26 cellular contexts compared by ENCODE assay signal in the genomic region with DNA sequence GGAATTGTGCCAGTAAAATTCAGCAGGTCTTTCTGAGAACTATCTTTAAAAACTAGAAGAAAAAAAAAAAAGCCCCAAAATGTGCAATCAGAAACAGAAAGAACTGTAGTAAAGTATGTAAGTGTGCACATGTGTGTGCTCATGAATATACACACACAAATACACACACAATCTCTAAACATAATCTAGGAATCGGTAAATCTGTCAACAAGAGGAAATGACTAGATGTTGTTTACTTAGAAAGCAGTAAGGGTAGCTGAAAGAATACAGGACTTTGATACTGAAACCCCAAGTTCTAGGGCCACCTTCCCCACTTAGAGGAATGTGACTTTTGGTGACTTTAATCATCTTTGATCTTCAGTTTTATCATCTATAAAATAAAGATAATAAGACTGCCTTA. TPM values are rescaled to one million over a fixed set of nuclear protein-coding genes. Genes with fewer than 3 reads are reported as not detected.
DNase-seq lines count a peak whose midpoint lies in the region; ATAC-seq, FAIRE-seq and TF ChIP-seq lines count a peak whose summit lies in the region.
"Had no signal": no experiment of that assay in that cellular context is flagged by ENCODE, and none has a peak within 500 bp of the region (broad histone marks: within the 10 kb centered on the region; RNA-seq: fewer than 3 reads in every experiment).

No MANE protein-coding gene starts in this region.

- CTCF ChIA-PET in activated CD4-positive, alpha-beta memory T cell treated with anti-CD3 and anti-CD28 coated beads, Interleukin-2, amount 10 ng/mL, durations not matched to agents 7 days and 5 days (lab: Charles Lee) = no interaction called here
- CTCF ChIA-PET in activated CD4-positive, alpha-beta memory T cell treated with anti-CD3 and anti-CD28 coated beads for 36 hours (lab: Charles Lee) = interaction anchor here (1.4 kb wide), 1 partner anchor 146 kb away, joined by 3 read pairs; no protein-coding TSS in a partner anchor
- CTCF ChIA-PET in HepG2 (lab: Yijun Ruan, JAX; ENCODE audit: low intra/inter-chr PET ratio, low total read pairs) = no interaction called here

- POLR2A ChIA-PET in activated CD4-positive, alpha-beta memory T cell treated with anti-CD3 and anti-CD28 coated beads, Interleukin-2, amount 10 ng/mL, durations not matched to agents 7 days and 5 days (lab: Charles Lee) = interaction anchor here (2.9 kb wide), 2 partner anchors 12 to 49 kb away, joined by 9 to 12 read pairs; partner anchors contain the start of genes TSG101 and UEVLD
- POLR2A ChIA-PET in activated CD4-positive, alpha-beta memory T cell treated with anti-CD3 and anti-CD28 coated beads for 36 hours (lab: Charles Lee) = no interaction called here
- POLR2A ChIA-PET in HepG2 (lab: Yijun Ruan, JAX) = no interaction called here

- no peak overlapping the region for H3K4me2 ChIP-seq in HepG2 (ENCODE audit: low read depth, low read length)

- TF ChIP-seq CTCF in HepG2 (CRISPR knock-in tag; IDR thresholded peaks at IDR 0.05) = no peak

- H3K36me3 ChIP-seq in HepG2 (replicated peaks in 1 of 2; ENCODE audit: control insufficient read depth in 1 of 2, insufficient read depth in 2 of 2, low read length in 2 of 2) = peaks cover under 1 to 5% of the 10 kb centered on the region in 2 experiments; a peak in 4 of 5 replicates

- no peak for ATAC-seq in HepG2
- no peak for ATAC-seq in activated naive CD4-positive, alpha-beta T cell treated with anti-CD3 and anti-CD28 coated beads, Interleukin-2, amount 50 U/mL, for 72 hours
- ATAC-seq: HCT116, Right ventricle myocardium inferior had no signal

- no peaks in the 10 kb centered on the region for H3K27me3 Mint-ChIP-seq in activated CD4-positive, alpha-beta memory T cell treated with anti-CD3 and anti-CD28 coated beads, Interleukin-2, amount 10 ng/mL, durations not matched to agents 7 days and 5 days
- no peaks in the 10 kb centered on the region for H3K27me3 Mint-ChIP-seq in activated CD4-positive, alpha-beta memory T cell treated with anti-CD3 and anti-CD28 coated beads for 36 hours
- H3K27me3 Mint-ChIP-seq in activated T-helper 1 cell treated with anti-CD3 and anti-CD28 coated beads, Interleukin-12 subunit alpha, Interleukin-12 subunit beta, Interleukin-2, Interleukin-4 antibody, amounts not matched to agents 30 ng/mL and 10 ng/mL and 1 ng/mL, durations not matched to agents 14 hours and 24 hours and 36 hours (ENCODE audit: insufficient read depth) = no peaks in the 10 kb centered on the region

- H3K36me3 Mint-ChIP-seq in activated CD4-positive, alpha-beta memory T cell treated with anti-CD3 and anti-CD28 coated beads, Interleukin-2, amount 10 ng/mL, durations not matched to agents 7 days and 5 days (ENCODE audit: low read depth) = peaks cover 54% of the 10 kb centered on the region
- H3K36me3 Mint-ChIP-seq in activated CD4-positive, alpha-beta memory T cell treated with anti-CD3 and anti-CD28 coated beads for 36 hours = peaks cover 27% of the 10 kb centered on the region
- peaks cover 52% of the 10 kb centered on the region for H3K36me3 Mint-ChIP-seq in activated T-helper 1 cell treated with anti-CD3 and anti-CD28 coated beads, Interleukin-12 subunit alpha, Interleukin-12 subunit beta, Interleukin-2, Interleukin-4 antibody, amounts not matched to agents 30 ng/mL and 10 ng/mL and 1 ng/mL, durations not matched to agents 14 hours and 24 hours and 36 hours (ENCODE audit: low read depth)
- peaks cover 0 to 6% of the 10 kb centered on the region in 2 donors for H3K36me3 Mint-ChIP-seq in activated naive CD4-positive, alpha-beta T cell treated with anti-CD3 and anti-CD28 coated beads, Interleukin-2, amount 50 U/mL, for 72 hours

- H3K79me2 ChIP-seq in HepG2 (ENCODE audit: insufficient read depth, low read length) = no peaks in the 10 kb centered on the region

- 13% methylated on average over 1 of the region's 1 CpG for WGBS in HepG2 (ENCODE audit: low lambda C conversion rate)

- no TSS peak for BruUV-seq in HepG2 (replicated peaks; lab: Mats Ljungman, UMichigan)

- peaks cover 50% of the 10 kb centered on the region for H3K4me1 Mint-ChIP-seq in activated CD4-positive, alpha-beta memory T cell treated with anti-CD3 and anti-CD28 coated beads, Interleukin-2, amount 10 ng/mL, durations not matched to agents 7 days and 5 days
- peaks cover 21% of the 10 kb centered on the region for H3K4me1 Mint-ChIP-seq in activated CD4-positive, alpha-beta memory T cell treated with anti-CD3 and anti-CD28 coated beads for 36 hours (ENCODE audit: low read depth)
- H3K4me1 Mint-ChIP-seq in activated T-helper 1 cell treated with anti-CD3 and anti-CD28 coated beads, Interleukin-12 subunit alpha, Interleukin-12 subunit beta, Interleukin-2, Interleukin-4 antibody, amounts not matched to agents 30 ng/mL and 10 ng/mL and 1 ng/mL, durations not matched to agents 14 hours and 24 hours and 36 hours (ENCODE audit: low read depth) = peaks cover 58% of the 10 kb centered on the region

- no peak for TF ChIP-seq RAD21 in HepG2 (CRISPR knock-in tag; IDR thresholded peaks at IDR 0.05)

- H3K4me3 Mint-ChIP-seq in activated CD4-positive, alpha-beta memory T cell treated with anti-CD3 and anti-CD28 coated beads, Interleukin-2, amount 10 ng/mL, durations not matched to agents 7 days and 5 days = no peak overlapping the region
- H3K4me3 Mint-ChIP-seq in activated CD4-positive, alpha-beta memory T cell treated with anti-CD3 and anti-CD28 coated beads for 36 hours = no peak overlapping the region
- peak overlapping the region; percentile 22 for H3K4me3 Mint-ChIP-seq in activated T-helper 1 cell treated with anti-CD3 and anti-CD28 coated beads, Interleukin-12 subunit alpha, Interleukin-12 subunit beta, Interleukin-2, Interleukin-4 antibody, amounts not matched to agents 30 ng/mL and 10 ng/mL and 1 ng/mL, durations not matched to agents 14 hours and 24 hours and 36 hours
- H3K4me3 Mint-ChIP-seq: CD8-positive, alpha-beta memory T cell had no signal

- H3K9ac ChIP-seq in HepG2 (ENCODE audit: insufficient read depth, low read depth, low read length) = no peak overlapping the region

- no peak for FAIRE-seq in HepG2 (lab: Jason Lieb, UNC)
- FAIRE-seq: H1, HTR-8/SVneo had no signal

- no peak overlapping the region for H3K4me3 ChIP-seq in HepG2 (replicated peaks in 1 of 3; ENCODE audit: insufficient read depth in 1 of 3, low read depth in 2 of 3, low read length in 3 of 3)
- H3K4me3 ChIP-seq: SJSA1 had no signal

- no peak overlapping the region for H3K27ac ChIP-seq in HepG2 (ENCODE audit: extremely low read length, insufficient read depth, low read length)
- H3K27ac ChIP-seq: SJSA1 had no signal

- peak overlapping the region; percentile 40 for H3K27ac Mint-ChIP-seq in activated CD4-positive, alpha-beta memory T cell treated with anti-CD3 and anti-CD28 coated beads, Interleukin-2, amount 10 ng/mL, durations not matched to agents 7 days and 5 days
- H3K27ac Mint-ChIP-seq in activated CD4-positive, alpha-beta memory T cell treated with anti-CD3 and anti-CD28 coated beads for 36 hours = no peak overlapping the region
- peak overlapping the region; percentile 55 for H3K27ac Mint-ChIP-seq in activated T-helper 1 cell treated with anti-CD3 and anti-CD28 coated beads, Interleukin-12 subunit alpha, Interleukin-12 subunit beta, Interleukin-2, Interleukin-4 antibody, amounts not matched to agents 30 ng/mL and 10 ng/mL and 1 ng/mL, durations not matched to agents 14 hours and 24 hours and 36 hours
- H3K27ac Mint-ChIP-seq in activated naive CD4-positive, alpha-beta T cell treated with anti-CD3 and anti-CD28 coated beads, Interleukin-2, amount 50 U/mL, for 72 hours = peak overlapping the region in 1 of 2 donors; percentile 33

- no peak overlapping the region for H2AFZ ChIP-seq in HepG2 (ENCODE audit: low read length)

- no peak for TF ChIP-seq POLR2A in HepG2 (IDR thresholded peaks at IDR 0.05; ENCODE audit: insufficient read depth in 1 of 2, low read depth in 2 of 2, low read length in 2 of 2)

- no peaks in the 10 kb centered on the region for H3K9me3 Mint-ChIP-seq in activated CD4-positive, alpha-beta memory T cell treated with anti-CD3 and anti-CD28 coated beads, Interleukin-2, amount 10 ng/mL, durations not matched to agents 7 days and 5 days
- no peaks in the 10 kb centered on the region for H3K9me3 Mint-ChIP-seq in activated CD4-positive, alpha-beta memory T cell treated with anti-CD3 and anti-CD28 coated beads for 36 hours
- no peaks in the 10 kb centered on the region for H3K9me3 Mint-ChIP-seq in activated T-helper 1 cell treated with anti-CD3 and anti-CD28 coated beads, Interleukin-12 subunit alpha, Interleukin-12 subunit beta, Interleukin-2, Interleukin-4 antibody, amounts not matched to agents 30 ng/mL and 10 ng/mL and 1 ng/mL, durations not matched to agents 14 hours and 24 hours and 36 hours
- H3K9me3 Mint-ChIP-seq in activated naive CD4-positive, alpha-beta T cell treated with anti-CD3 and anti-CD28 coated beads, Interleukin-2, amount 50 U/mL, for 72 hours = no peaks in the 10 kb centered on the region
- H3K9me3 Mint-ChIP-seq: CD8-positive, alpha-beta memory T cell had no signal

- intact Hi-C loops in activated CD4-positive, alpha-beta memory T cell treated with anti-CD3 and anti-CD28 coated beads for 36 hours (cut with micrococcal nuclease) = no loop called here
- intact Hi-C loops in activated T-helper 1 cell treated with anti-CD3 and anti-CD28 coated beads, Interleukin-12 subunit alpha, Interleukin-12 subunit beta, Interleukin-2, Interleukin-4 antibody, amounts not matched to agents 30 ng/mL and 10 ng/mL and 1 ng/mL, durations not matched to agents 14 hours and 24 hours and 36 hours (cut with micrococcal nuclease) = loop anchor here (5.0 kb wide), 2 partner anchors 42 to 333 kb away; no protein-coding TSS in a partner anchor
- intact Hi-C loops in HepG2 (cut with micrococcal nuclease; ENCODE audit: unreplicated experiment) = no loop called here

- H4K20me1 ChIP-seq in HepG2 (ENCODE audit: insufficient read depth, low read length) = no peaks in the 10 kb centered on the region

- H3K9me3 ChIP-seq in HepG2 (ENCODE audit: low read length) = no peaks in the 10 kb centered on the region
- H3K9me3 ChIP-seq: SJSA1 had no signal

- TF ChIP-seq EP300 in HepG2 (IDR thresholded peaks at IDR 0.05; ENCODE audit: low read depth in 2 of 2, low read length in 2 of 2) = no peak
- no peak for TF ChIP-seq EP300 in HepG2 (CRISPR knock-in tag; IDR thresholded peaks at IDR 0.05; ENCODE audit: borderline replicate concordance)

- H3K4me1 ChIP-seq in HepG2 (ENCODE audit: insufficient read depth, low read length) = peaks cover 64% of the 10 kb centered on the region
- H3K4me1 ChIP-seq: SJSA1 had no signal

- no peaks in the 10 kb centered on the region for H3K27me3 ChIP-seq in HepG2 (ENCODE audit: control insufficient read depth in 1 of 2, insufficient read depth in 2 of 2, low read length in 2 of 2)
- H3K27me3 ChIP-seq: SJSA1 had no signal

- no peak for DNase-seq in activated CD4-positive, alpha-beta memory T cell treated with anti-CD3 and anti-CD28 coated beads, Interleukin-2, amount 10 ng/mL, durations not matched to agents 7 days and 5 days
- no peak for DNase-seq in activated CD4-positive, alpha-beta memory T cell treated with anti-CD3 and anti-CD28 coated beads for 36 hours
- no peak for DNase-seq in activated T-helper 1 cell treated with anti-CD3 and anti-CD28 coated beads, Interleukin-12 subunit alpha, Interleukin-12 subunit beta, Interleukin-2, Interleukin-4 antibody, amounts not matched to agents 30 ng/mL and 10 ng/mL and 1 ng/mL, durations not matched to agents 14 hours and 24 hours and 36 hours (ENCODE audit: low spot score)
- DNase-seq in HepG2 (ENCODE audit: low spot score) (no peak), NCI-H1436 (lab: John Stamatoyannopoulos, UW) (no peak), DMS79 treated with DMSO at 0.1 percent for 48 hours (lab: John Stamatoyannopoulos, UW) (no peak)
- no peak for DNase-seq in activated naive CD4-positive, alpha-beta T cell treated with anti-CD3 and anti-CD28 coated beads, Interleukin-2, amount 50 U/mL, for 72 hours (ENCODE audit: low spot score in 2 of 2)
- DNase-seq: AML-193; C1 segment of cervical spinal cord; Calu3; CD8-positive, alpha-beta memory T cell; GDM1; IMR-90; MV-4-11; NCI-H1694 treated with DMSO at 0.1 percent for 48 hours; NCI-H2081 treated with DMSO at 0.1 percent for 48 hours; NCI-H2171 treated with DMSO at 0.1 percent for 48 hours; NCI-H446; NCI-H526; OCI-M1 had no signal

- in situ Hi-C loops in HepG2 (cut with HindIII; ENCODE audit: extremely low pct_ligation_motif_present, low pct_unique_long_range_greater_than_20kb) = no loop called here

RNA-seq across cellular contexts. Expression of gene UEVLD, which starts 13.2 kb away (rescaled TPM):
- 10 to 100 TPM; 23.3 to 26.1 TPM for total RNA-seq in activated CD4-positive, alpha-beta memory T cell treated with anti-CD3 and anti-CD28 coated beads, Interleukin-2, amount 10 ng/mL, durations not matched to agents 7 days and 5 days
- 10 to 100 TPM; 20.9 to 26.2 TPM for total RNA-seq in activated CD4-positive, alpha-beta memory T cell treated with anti-CD3 and anti-CD28 coated beads for 36 hours
- 31.2 and 31.4 TPM in 2 replicates for total RNA-seq in activated T-helper 1 cell treated with anti-CD3 and anti-CD28 coated beads, Interleukin-12 subunit alpha, Interleukin-12 subunit beta, Interleukin-2, Interleukin-4 antibody, amounts not matched to agents 30 ng/mL and 10 ng/mL and 1 ng/mL, durations not matched to agents 14 hours and 24 hours and 36 hours
- 13.7 and 21.1 TPM in 2 replicates for total RNA-seq in HepG2 (2016; rRNA removed; fragmentation: Illumina TruSeq; extraction: Trizol)
- 4.0 and 5.2 TPM in 2 replicates for total RNA-seq in HepG2 (2016; cell fraction: cytosol; rRNA removed; fragmentation: Illumina TruSeq; extraction: Trizol; ENCODE audit: low read depth)
- 10.6 and 18.2 TPM in 2 replicates for total RNA-seq in HepG2 (2016; cell fraction: insoluble cytoplasmic fraction; rRNA removed; fragmentation: Illumina TruSeq; extraction: Trizol)
- total RNA-seq in HepG2 (2016; cell fraction: membrane; rRNA removed; fragmentation: Illumina TruSeq; extraction: Trizol) = 4.6 and 4.8 TPM in 2 replicates
- 7.3 and 11.3 TPM in 2 replicates for total RNA-seq in HepG2 (2016; cell fraction: nucleus; rRNA removed; fragmentation: Illumina TruSeq; extraction: Trizol)
- 5.4 and 5.7 TPM in 2 replicates for polyA plus RNA-seq in HepG2 (2011; rRNA removed)
- 2.8 and 6.2 TPM in 2 replicates for polyA plus RNA-seq in HepG2 (2011; cell fraction: cytosol; rRNA removed)
- 1.9 and 2.2 TPM in 2 replicates for polyA plus RNA-seq in HepG2 (2011; cell fraction: nucleus; rRNA removed)
- polyA plus RNA-seq in HepG2 (2012) = 6.7 and 6.9 TPM in 2 replicates
- 0.79 and 0.94 TPM in 2 replicates for polyA plus RNA-seq in HepG2 (2016; cell fraction: cytosol; fragmentation: Illumina TruSeq; extraction: Trizol; ENCODE audit: low read depth)
- 11.7 and 12.9 TPM in 2 replicates for polyA plus RNA-seq in HepG2 (2016; cell fraction: insoluble cytoplasmic fraction; fragmentation: Illumina TruSeq; extraction: Trizol; ENCODE audit: low read depth)
- polyA plus RNA-seq in HepG2 (2016; cell fraction: membrane; fragmentation: Illumina TruSeq; extraction: Trizol; ENCODE audit: low read depth) = 1.8 and 2.0 TPM in 2 replicates
- polyA plus RNA-seq in HepG2 (2016; cell fraction: nucleus; fragmentation: Illumina TruSeq; extraction: Trizol; ENCODE audit: insufficient read depth, low read depth) = 5.8 and 7.6 TPM in 2 replicates
- polyA minus RNA-seq in HepG2 (2011; rRNA and poly(A)+ RNA removed; ENCODE audit: low replicate concordance) = 5.8 and 13.5 TPM in 2 replicates
- 3.6 and 3.9 TPM in 2 replicates for polyA minus RNA-seq in HepG2 (2011; cell fraction: cytosol; rRNA and poly(A)+ RNA removed)
- polyA minus RNA-seq in HepG2 (2011; cell fraction: nucleus; rRNA and poly(A)+ RNA removed) = 9.1 and 11.7 TPM in 2 replicates
- 10 to 100 TPM; 11.3 to 17.8 TPM for total RNA-seq in activated naive CD4-positive, alpha-beta T cell treated with anti-CD3 and anti-CD28 coated beads, Interleukin-2, amount 50 U/mL, for 72 hours

RNA-seq across cellular contexts. Expression of gene MISFA, which starts 24.2 kb away (rescaled TPM):
- 1 to 10 TPM; 1.3 to 2.1 TPM for total RNA-seq in activated CD4-positive, alpha-beta memory T cell treated with anti-CD3 and anti-CD28 coated beads, Interleukin-2, amount 10 ng/mL, durations not matched to agents 7 days and 5 days
- 1 to 10 TPM; 2.2 to 2.9 TPM for total RNA-seq in activated CD4-positive, alpha-beta memory T cell treated with anti-CD3 and anti-CD28 coated beads for 36 hours
- total RNA-seq in activated T-helper 1 cell treated with anti-CD3 and anti-CD28 coated beads, Interleukin-12 subunit alpha, Interleukin-12 subunit beta, Interleukin-2, Interleukin-4 antibody, amounts not matched to agents 30 ng/mL and 10 ng/mL and 1 ng/mL, durations not matched to agents 14 hours and 24 hours and 36 hours = 5.1 and 7.1 TPM in 2 replicates
- 4.8 and 5.4 TPM in 2 replicates for total RNA-seq in HepG2 (2016; rRNA removed; fragmentation: Illumina TruSeq; extraction: Trizol)
- 12.1 and 19.1 TPM in 2 replicates for total RNA-seq in HepG2 (2016; cell fraction: cytosol; rRNA removed; fragmentation: Illumina TruSeq; extraction: Trizol; ENCODE audit: low read depth)
- total RNA-seq in HepG2 (2016; cell fraction: insoluble cytoplasmic fraction; rRNA removed; fragmentation: Illumina TruSeq; extraction: Trizol) = 6.5 and 7.6 TPM in 2 replicates
- total RNA-seq in HepG2 (2016; cell fraction: membrane; rRNA removed; fragmentation: Illumina TruSeq; extraction: Trizol) = 9.0 and 12.8 TPM in 2 replicates
- total RNA-seq in HepG2 (2016; cell fraction: nucleus; rRNA removed; fragmentation: Illumina TruSeq; extraction: Trizol) = 4.3 and 7.6 TPM in 2 replicates
- polyA plus RNA-seq in HepG2 (2011; rRNA removed) = 0.90 and 1.4 TPM in 2 replicates
- 1.5 and 2.5 TPM in 2 replicates for polyA plus RNA-seq in HepG2 (2011; cell fraction: cytosol; rRNA removed)
- polyA plus RNA-seq in HepG2 (2011; cell fraction: nucleus; rRNA removed) = 0.33 and 1.5 TPM in 2 replicates
- polyA plus RNA-seq in HepG2 (2012) = 3.7 and 3.8 TPM in 2 replicates
- 13.7 and 20.5 TPM in 2 replicates for polyA plus RNA-seq in HepG2 (2016; cell fraction: cytosol; fragmentation: Illumina TruSeq; extraction: Trizol; ENCODE audit: low read depth)
- polyA plus RNA-seq in HepG2 (2016; cell fraction: insoluble cytoplasmic fraction; fragmentation: Illumina TruSeq; extraction: Trizol; ENCODE audit: low read depth) = 4.9 and 5.4 TPM in 2 replicates
- 4.5 and 10.5 TPM in 2 replicates for polyA plus RNA-seq in HepG2 (2016; cell fraction: membrane; fragmentation: Illumina TruSeq; extraction: Trizol; ENCODE audit: low read depth)
- polyA plus RNA-seq in HepG2 (2016; cell fraction: nucleus; fragmentation: Illumina TruSeq; extraction: Trizol; ENCODE audit: insufficient read depth, low read depth) = 13.2 and 14.4 TPM in 2 replicates
- 1.5 and 2.2 TPM in 2 replicates for polyA minus RNA-seq in HepG2 (2011; rRNA and poly(A)+ RNA removed; ENCODE audit: low replicate concordance)
- polyA minus RNA-seq in HepG2 (2011; cell fraction: cytosol; rRNA and poly(A)+ RNA removed) = 1.9 TPM in 1 of 2 replicates, not detected in the other
- polyA minus RNA-seq in HepG2 (2011; cell fraction: nucleus; rRNA and poly(A)+ RNA removed) = 6.2 and 8.6 TPM in 2 replicates
- total RNA-seq in activated naive CD4-positive, alpha-beta T cell treated with anti-CD3 and anti-CD28 coated beads, Interleukin-2, amount 50 U/mL, for 72 hours = 1 to 10 TPM in 1 of 2 donors, under 1 TPM in 1; 0.93 to 4.0 TPM
- total RNA-seq: IMR-90, M059J had no signal

RNA-seq across cellular contexts. Expression of gene TSG101, which starts 48.6 kb away (rescaled TPM):
- 10 to 100 TPM; 40.4 to 44.2 TPM for total RNA-seq in activated CD4-positive, alpha-beta memory T cell treated with anti-CD3 and anti-CD28 coated beads, Interleukin-2, amount 10 ng/mL, durations not matched to agents 7 days and 5 days
- total RNA-seq in activated CD4-positive, alpha-beta memory T cell treated with anti-CD3 and anti-CD28 coated beads for 36 hours = 10 to 100 TPM; 41.7 to 45.6 TPM
- total RNA-seq in activated T-helper 1 cell treated with anti-CD3 and anti-CD28 coated beads, Interleukin-12 subunit alpha, Interleukin-12 subunit beta, Interleukin-2, Interleukin-4 antibody, amounts not matched to agents 30 ng/mL and 10 ng/mL and 1 ng/mL, durations not matched to agents 14 hours and 24 hours and 36 hours = 41.8 and 49.7 TPM in 2 replicates
- total RNA-seq in HepG2 (2016; rRNA removed; fragmentation: Illumina TruSeq; extraction: Trizol) = 69.3 and 96.3 TPM in 2 replicates
- 42.6 and 49.6 TPM in 2 replicates for total RNA-seq in HepG2 (2016; cell fraction: cytosol; rRNA removed; fragmentation: Illumina TruSeq; extraction: Trizol; ENCODE audit: low read depth)
- 69.2 and 93.6 TPM in 2 replicates for total RNA-seq in HepG2 (2016; cell fraction: insoluble cytoplasmic fraction; rRNA removed; fragmentation: Illumina TruSeq; extraction: Trizol)
- total RNA-seq in HepG2 (2016; cell fraction: membrane; rRNA removed; fragmentation: Illumina TruSeq; extraction: Trizol) = 62.9 and 65.2 TPM in 2 replicates
- 40.0 and 40.5 TPM in 2 replicates for total RNA-seq in HepG2 (2016; cell fraction: nucleus; rRNA removed; fragmentation: Illumina TruSeq; extraction: Trizol)
- polyA plus RNA-seq in HepG2 (2011; rRNA removed) = 200 and 206 TPM in 2 replicates
- 205 and 263 TPM in 2 replicates for polyA plus RNA-seq in HepG2 (2011; cell fraction: cytosol; rRNA removed)
- 61.2 and 66.6 TPM in 2 replicates for polyA plus RNA-seq in HepG2 (2011; cell fraction: nucleus; rRNA removed)
- polyA plus RNA-seq in HepG2 (2012) = 67.4 and 72.7 TPM in 2 replicates
- 39.8 and 45.7 TPM in 2 replicates for polyA plus RNA-seq in HepG2 (2016; cell fraction: cytosol; fragmentation: Illumina TruSeq; extraction: Trizol; ENCODE audit: low read depth)
- polyA plus RNA-seq in HepG2 (2016; cell fraction: insoluble cytoplasmic fraction; fragmentation: Illumina TruSeq; extraction: Trizol; ENCODE audit: low read depth) = 96.4 and 113 TPM in 2 replicates
- 42.9 and 46.6 TPM in 2 replicates for polyA plus RNA-seq in HepG2 (2016; cell fraction: membrane; fragmentation: Illumina TruSeq; extraction: Trizol; ENCODE audit: low read depth)
- polyA plus RNA-seq in HepG2 (2016; cell fraction: nucleus; fragmentation: Illumina TruSeq; extraction: Trizol; ENCODE audit: insufficient read depth, low read depth) = 42.6 and 45.8 TPM in 2 replicates
- 155 and 281 TPM in 2 replicates for polyA minus RNA-seq in HepG2 (2011; rRNA and poly(A)+ RNA removed; ENCODE audit: low replicate concordance)
- 86.9 and 105 TPM in 2 replicates for polyA minus RNA-seq in HepG2 (2011; cell fraction: cytosol; rRNA and poly(A)+ RNA removed)
- 52.0 and 73.0 TPM in 2 replicates for polyA minus RNA-seq in HepG2 (2011; cell fraction: nucleus; rRNA and poly(A)+ RNA removed)
- total RNA-seq in activated naive CD4-positive, alpha-beta T cell treated with anti-CD3 and anti-CD28 coated beads, Interleukin-2, amount 50 U/mL, for 72 hours = 10 to 100 TPM; 34.0 to 45.0 TPM

RNA-seq across cellular contexts. Expression of gene SPTY2D1, which starts 58.8 kb away (rescaled TPM):
- 10 to 100 TPM; 30.8 to 32.8 TPM for total RNA-seq in activated CD4-positive, alpha-beta memory T cell treated with anti-CD3 and anti-CD28 coated beads, Interleukin-2, amount 10 ng/mL, durations not matched to agents 7 days and 5 days
- total RNA-seq in activated CD4-positive, alpha-beta memory T cell treated with anti-CD3 and anti-CD28 coated beads for 36 hours = 10 to 100 TPM; 18.7 to 23.4 TPM
- total RNA-seq in activated T-helper 1 cell treated with anti-CD3 and anti-CD28 coated beads, Interleukin-12 subunit alpha, Interleukin-12 subunit beta, Interleukin-2, Interleukin-4 antibody, amounts not matched to agents 30 ng/mL and 10 ng/mL and 1 ng/mL, durations not matched to agents 14 hours and 24 hours and 36 hours = 29.2 and 29.6 TPM in 2 replicates
- total RNA-seq in HepG2 (2016; rRNA removed; fragmentation: Illumina TruSeq; extraction: Trizol) = 14.8 and 22.2 TPM in 2 replicates
- total RNA-seq in HepG2 (2016; cell fraction: cytosol; rRNA removed; fragmentation: Illumina TruSeq; extraction: Trizol; ENCODE audit: low read depth) = 1.1 and 1.2 TPM in 2 replicates
- 16.2 and 20.9 TPM in 2 replicates for total RNA-seq in HepG2 (2016; cell fraction: insoluble cytoplasmic fraction; rRNA removed; fragmentation: Illumina TruSeq; extraction: Trizol)
- total RNA-seq in HepG2 (2016; cell fraction: membrane; rRNA removed; fragmentation: Illumina TruSeq; extraction: Trizol) = 3.3 and 4.4 TPM in 2 replicates
- total RNA-seq in HepG2 (2016; cell fraction: nucleus; rRNA removed; fragmentation: Illumina TruSeq; extraction: Trizol) = 9.3 and 9.9 TPM in 2 replicates
- 5.4 and 6.9 TPM in 2 replicates for polyA plus RNA-seq in HepG2 (2011; rRNA removed)
- polyA plus RNA-seq in HepG2 (2011; cell fraction: cytosol; rRNA removed) = 5.7 and 7.0 TPM in 2 replicates
- 3.7 and 3.8 TPM in 2 replicates for polyA plus RNA-seq in HepG2 (2011; cell fraction: nucleus; rRNA removed)
- 5.1 and 6.9 TPM in 2 replicates for polyA plus RNA-seq in HepG2 (2012)
- 0.76 and 0.80 TPM in 2 replicates for polyA plus RNA-seq in HepG2 (2016; cell fraction: cytosol; fragmentation: Illumina TruSeq; extraction: Trizol; ENCODE audit: low read depth)
- 13.3 and 15.1 TPM in 2 replicates for polyA plus RNA-seq in HepG2 (2016; cell fraction: insoluble cytoplasmic fraction; fragmentation: Illumina TruSeq; extraction: Trizol; ENCODE audit: low read depth)
- polyA plus RNA-seq in HepG2 (2016; cell fraction: membrane; fragmentation: Illumina TruSeq; extraction: Trizol; ENCODE audit: low read depth) = 1.7 and 2.0 TPM in 2 replicates
- 9.4 and 9.7 TPM in 2 replicates for polyA plus RNA-seq in HepG2 (2016; cell fraction: nucleus; fragmentation: Illumina TruSeq; extraction: Trizol; ENCODE audit: insufficient read depth, low read depth)
- polyA minus RNA-seq in HepG2 (2011; rRNA and poly(A)+ RNA removed; ENCODE audit: low replicate concordance) = 14.5 and 22.2 TPM in 2 replicates
- polyA minus RNA-seq in HepG2 (2011; cell fraction: cytosol; rRNA and poly(A)+ RNA removed) = 7.8 and 7.9 TPM in 2 replicates
- polyA minus RNA-seq in HepG2 (2011; cell fraction: nucleus; rRNA and poly(A)+ RNA removed) = 7.9 and 9.3 TPM in 2 replicates
- total RNA-seq in activated naive CD4-positive, alpha-beta T cell treated with anti-CD3 and anti-CD28 coated beads, Interleukin-2, amount 50 U/mL, for 72 hours = 10 to 100 TPM; 15.5 to 30.5 TPM
